ENCODE assay signal across 18 cellular contexts in the genomic region with DNA sequence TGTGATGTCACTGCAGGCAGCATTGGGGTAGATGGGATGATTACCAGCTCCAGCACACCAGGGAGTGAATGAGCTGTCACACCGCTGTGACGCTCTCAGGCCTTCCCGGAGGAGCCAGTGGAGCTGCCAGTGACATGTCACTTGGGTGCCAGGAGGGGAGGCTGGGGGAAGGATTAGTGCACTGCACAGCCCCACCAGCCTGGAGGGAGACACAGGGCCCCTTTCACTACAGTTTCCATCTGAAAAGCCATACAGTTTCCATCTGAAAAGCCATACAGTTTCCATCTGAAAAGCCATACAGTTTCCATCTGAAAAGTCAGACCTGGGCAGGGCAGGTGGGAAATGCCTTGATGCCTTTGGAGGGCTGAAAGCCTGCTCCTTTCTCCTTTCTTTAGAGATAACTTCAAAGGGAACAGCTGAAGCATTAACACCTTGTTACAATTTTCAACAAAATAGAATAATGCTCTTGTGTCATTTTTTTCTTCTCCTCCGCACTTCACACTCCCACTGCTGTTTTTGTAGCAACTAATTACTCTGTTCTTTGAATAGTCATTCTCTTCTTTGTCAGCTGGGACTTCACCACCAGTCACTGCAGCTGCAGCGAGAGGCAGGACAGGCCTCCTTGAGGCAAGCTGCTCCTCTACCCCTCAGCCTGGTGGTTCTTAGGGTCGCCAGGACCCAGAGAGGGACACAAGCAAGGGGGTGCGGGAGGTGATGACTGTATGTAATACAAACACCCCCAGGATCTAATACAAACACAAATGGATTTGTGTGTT.
DNase-seq lines count a peak whose midpoint lies in the region; ATAC-seq and TF ChIP-seq lines count a peak whose summit lies in the region.
"Had no signal": no experiment of that assay in that cellular context is flagged by ENCODE, and none has a peak within 500 bp of the region (broad histone marks: within the 10 kb centered on the region; RNA-seq: fewer than 3 reads in every experiment).

No MANE protein-coding gene starts in this region.

- H3K79me1 ChIP-seq in H9 (ENCODE audit: insufficient read depth, low read depth, low read length, poor library complexity, severe bottlenecking): no peaks in the 10 kb centered on the region

- no peak overlapping the region for H3K14ac ChIP-seq in H9 (ENCODE audit: insufficient read depth, low read length)

- H3K9me3 Mint-ChIP-seq in H9: peaks cover 17 to 20% of the 10 kb centered on the region in 2 experiments
- peaks cover 2% of the 10 kb centered on the region for H3K9me3 Mint-ChIP-seq in activated naive CD8-positive, alpha-beta T cell treated with anti-CD3 and anti-CD28 coated beads for 36 hours
- peaks cover 2 to 3% of the 10 kb centered on the region in 2 donors for H3K9me3 Mint-ChIP-seq in stimulated activated naive B cell treated with anti-CD40 and anti-IgM and Interleukin-4, amounts not matched to agents 10 μg/mL and 1 μg/mL and 100 μg/mL, for 72 hours
- no peaks in the 10 kb centered on the region for H3K9me3 Mint-ChIP-seq in stimulated activated memory B cell treated with anti-CD40 and anti-IgM and Interleukin-4, amounts not matched to agents 10 μg/mL and 1 μg/mL and 100 μg/mL, for 72 hours
- H3K9me3 Mint-ChIP-seq: activated T-helper 17 cell treated with anti-CD3 and anti-CD28 coated beads, Interleukin-2, amount 50 U/mL, for 72 hours; memory B cell had no signal

- no peak overlapping the region for H3K4ac ChIP-seq in H9 (ENCODE audit: low read depth, low read length)

- H3T11ph ChIP-seq in H9 (ENCODE audit: low read length): no peak overlapping the region

- TF ChIP-seq CTCF in H9 (conservative IDR thresholded peaks at IDR 0.05) (no peak), esophagus muscularis mucosa (IDR thresholded peaks at IDR 0.05) (no peak)

- H4K91ac ChIP-seq in H9 (ENCODE audit: insufficient read length, low read depth, low read length): no peak overlapping the region

- peak overlapping the region in 1 of 2 experiments; percentile 3; a peak in 1 of 5 replicates for H3K4me3 Mint-ChIP-seq in H9
- no peak overlapping the region for H3K4me3 Mint-ChIP-seq in activated naive CD8-positive, alpha-beta T cell treated with anti-CD3 and anti-CD28 coated beads for 36 hours
- no peak overlapping the region for H3K4me3 Mint-ChIP-seq in stimulated activated naive B cell treated with anti-CD40 and anti-IgM and Interleukin-4, amounts not matched to agents 10 μg/mL and 1 μg/mL and 100 μg/mL, for 72 hours
- no peak overlapping the region for H3K4me3 Mint-ChIP-seq in stimulated activated memory B cell treated with anti-CD40 and anti-IgM and Interleukin-4, amounts not matched to agents 10 μg/mL and 1 μg/mL and 100 μg/mL, for 72 hours
- H3K4me3 Mint-ChIP-seq: activated T-helper 17 cell treated with anti-CD3 and anti-CD28 coated beads, Interleukin-2, amount 50 U/mL, for 72 hours; memory B cell; naive B cell had no signal

- H3K27me3 Mint-ChIP-seq in H9 (ENCODE audit: low read depth): peaks cover 6% of the 10 kb centered on the region
- no peaks in the 10 kb centered on the region for H3K27me3 Mint-ChIP-seq in activated naive CD8-positive, alpha-beta T cell treated with anti-CD3 and anti-CD28 coated beads for 36 hours
- no peaks in the 10 kb centered on the region for H3K27me3 Mint-ChIP-seq in stimulated activated naive B cell treated with anti-CD40 and anti-IgM and Interleukin-4, amounts not matched to agents 10 μg/mL and 1 μg/mL and 100 μg/mL, for 72 hours
- no peaks in the 10 kb centered on the region for H3K27me3 Mint-ChIP-seq in stimulated activated memory B cell treated with anti-CD40 and anti-IgM and Interleukin-4, amounts not matched to agents 10 μg/mL and 1 μg/mL and 100 μg/mL, for 72 hours
- H3K27me3 Mint-ChIP-seq: activated T-helper 17 cell treated with anti-CD3 and anti-CD28 coated beads, Interleukin-2, amount 50 U/mL, for 72 hours; memory B cell; naive B cell had no signal

- H4K5ac ChIP-seq in H9 (ENCODE audit: insufficient read length, low read depth, low read length): no peak overlapping the region

- no peak overlapping the region for H2BK120ac ChIP-seq in H9 (ENCODE audit: low read depth, low read length, poor library complexity, severe bottlenecking)

- H3K27ac ChIP-seq in H9 (ENCODE audit: insufficient read length, low read depth, low read length) (peak overlapping the region; percentile 79), iPS DF 6.9 (ENCODE audit: low read length) (no peak overlapping the region), esophagus muscularis mucosa (replicated peaks in 1 of 4) (no peak overlapping the region)
- H3K27ac ChIP-seq: parathyroid adenoma, tibial nerve had no signal

- no peak overlapping the region for H3K56ac ChIP-seq in H9 (ENCODE audit: insufficient read length, low read depth, low read length)

- H3K9me3 ChIP-seq in H9 (ENCODE audit: control insufficient read depth, low read depth, low read length): no peaks in the 10 kb centered on the region
- no peaks in the 10 kb centered on the region for H3K9me3 ChIP-seq in iPS DF 6.9 (ENCODE audit: control insufficient read depth, insufficient read depth, low read length)
- no peaks in the 10 kb centered on the region for H3K9me3 ChIP-seq in esophagus muscularis mucosa

- no peak overlapping the region for H4K8ac ChIP-seq in H9 (replicated peaks; ENCODE audit: insufficient read length, low read depth, low read length)

- intact Hi-C loops in esophagus muscularis mucosa (cut with DNase I): no loop called here

- peaks cover 7% of the 10 kb centered on the region; the same call in 1 of the 2 replicates for H3K36me3 ChIP-seq in iPS DF 6.9 (ENCODE audit: control insufficient read depth, insufficient read depth, low read length)
- peaks cover 7 to 35% (median 10%) of the 10 kb centered on the region in 4 donors for H3K36me3 ChIP-seq in esophagus muscularis mucosa

- TF ChIP-seq EP300 in esophagus muscularis mucosa (IDR thresholded peaks at IDR 0.05): no peak

- no peak overlapping the region for H2BK5ac ChIP-seq in H9 (ENCODE audit: insufficient read length, low read length)

- no peak overlapping the region for H3K9ac ChIP-seq in H9 (ENCODE audit: extremely low read depth, insufficient read length, low read length)
- H3K9ac ChIP-seq: parathyroid adenoma had no signal

- WGBS in H9 (ENCODE audit: extremely low coverage, insufficient read length, low lambda C conversion rate): no CpG with 5 or more reads among the region's 7 CpGs
- no CpG with 5 or more reads among the region's 7 CpGs for WGBS in iPS DF 6.9 (ENCODE audit: insufficient coverage, insufficient read length)
- 91% methylated on average over 7 of the region's 7 CpGs for WGBS in esophagus muscularis mucosa

- H3K27ac Mint-ChIP-seq in H9: peak overlapping the region; percentile 49 to 97 (median 74); a peak in 6 of 7 replicates
- peak overlapping the region; percentile 37 for H3K27ac Mint-ChIP-seq in activated naive CD8-positive, alpha-beta T cell treated with anti-CD3 and anti-CD28 coated beads for 36 hours
- peak overlapping the region; percentile 65 for H3K27ac Mint-ChIP-seq in stimulated activated naive B cell treated with anti-CD40 and anti-IgM and Interleukin-4, amounts not matched to agents 10 μg/mL and 1 μg/mL and 100 μg/mL, for 72 hours
- H3K27ac Mint-ChIP-seq in stimulated activated memory B cell treated with anti-CD40 and anti-IgM and Interleukin-4, amounts not matched to agents 10 μg/mL and 1 μg/mL and 100 μg/mL, for 72 hours: no peak overlapping the region
- H3K27ac Mint-ChIP-seq: activated T-helper 17 cell treated with anti-CD3 and anti-CD28 coated beads, Interleukin-2, amount 50 U/mL, for 72 hours; memory B cell had no signal

- H3K4me3 ChIP-seq in iPS DF 6.9 (ENCODE audit: low read length) (no peak overlapping the region), esophagus muscularis mucosa (no peak overlapping the region)
- H3K4me3 ChIP-seq: tibial nerve had no signal

- H3K36me3 Mint-ChIP-seq in H9 (ENCODE audit: insufficient read depth in 1 of 3, low read depth in 3 of 3): peaks cover 50 to 72% (median 63%) of the 10 kb centered on the region in 3 experiments
- H3K36me3 Mint-ChIP-seq in activated naive CD8-positive, alpha-beta T cell treated with anti-CD3 and anti-CD28 coated beads for 36 hours: peaks cover 71% of the 10 kb centered on the region
- H3K36me3 Mint-ChIP-seq in stimulated activated naive B cell treated with anti-CD40 and anti-IgM and Interleukin-4, amounts not matched to agents 10 μg/mL and 1 μg/mL and 100 μg/mL, for 72 hours: peaks cover 67 to 78% of the 10 kb centered on the region in 2 donors
- peaks cover 88% of the 10 kb centered on the region for H3K36me3 Mint-ChIP-seq in stimulated activated memory B cell treated with anti-CD40 and anti-IgM and Interleukin-4, amounts not matched to agents 10 μg/mL and 1 μg/mL and 100 μg/mL, for 72 hours

- DNase-seq in H9 (peak; percentile 77), iPS DF 6.9 (ENCODE audit: low read depth, low spot score) (peak; percentile 52), NCI-H82 treated with DMSO at 0.1 percent for 48 hours (lab: John Stamatoyannopoulos, UW; ENCODE audit: unreplicated experiment) (no peak), esophagus muscularis mucosa (ENCODE audit: extremely low spot score) (no peak)
- DNase-seq in activated naive CD8-positive, alpha-beta T cell treated with anti-CD3 and anti-CD28 coated beads for 36 hours: no peak
- DNase-seq in stimulated activated naive B cell treated with anti-CD40 and anti-IgM and Interleukin-4, amounts not matched to agents 10 μg/mL and 1 μg/mL and 100 μg/mL, for 72 hours: no peak
- DNase-seq: activated CD4-positive, alpha-beta T cell treated with anti-CD3 and anti-CD28 coated beads for 4 hours; DMS79; left cardiac atrium; naive B cell; NCI-H1417 treated with DMSO at 0.1 percent for 48 hours; NCI-H526 had no signal

- no peaks in the 10 kb centered on the region for H3K79me2 ChIP-seq in H9 (ENCODE audit: insufficient read depth, low read length)
- H3K79me2 ChIP-seq: parathyroid adenoma had no signal

- H3K4me1 ChIP-seq in H9 (ENCODE audit: insufficient read depth, low read length) (no peaks in the 10 kb centered on the region), iPS DF 6.9 (ENCODE audit: control insufficient read depth, insufficient read depth, low read length) (no peaks in the 10 kb centered on the region; the same call in 1 of the 2 replicates), esophagus muscularis mucosa (no peaks in the 10 kb centered on the region)
- H3K4me1 ChIP-seq: parathyroid adenoma, tibial nerve had no signal

- no peaks in the 10 kb centered on the region for H3K23me2 ChIP-seq in H9 (ENCODE audit: insufficient read length, low read depth, low read length, poor library complexity, severe bottlenecking)

- H3K4me2 ChIP-seq in H9 (ENCODE audit: insufficient read depth, insufficient read length, low read length): no peak overlapping the region

- H2BK12ac ChIP-seq in H9 (ENCODE audit: insufficient read length, low read depth, low read length): no peak overlapping the region

- H2AK5ac ChIP-seq in H9 (ENCODE audit: insufficient read length, low read length): no peak overlapping the region

- H2AFZ ChIP-seq in H9 (ENCODE audit: low read length): no peak overlapping the region
- H2AFZ ChIP-seq: parathyroid adenoma had no signal

- H3K27me3 ChIP-seq in H9 (ENCODE audit: insufficient read depth, low read length): no peaks in the 10 kb centered on the region
- H3K27me3 ChIP-seq in iPS DF 6.9 (ENCODE audit: control insufficient read depth, insufficient read depth, low read length): no peaks in the 10 kb centered on the region
- no peaks in the 10 kb centered on the region for H3K27me3 ChIP-seq in esophagus muscularis mucosa
- H3K27me3 ChIP-seq: tibial nerve had no signal

- no peak for TF ChIP-seq POLR2A in esophagus muscularis mucosa (IDR thresholded peaks at IDR 0.05; ENCODE audit: low read depth)

- no peak for ATAC-seq in stimulated activated naive B cell treated with anti-CD40 and anti-IgM and Interleukin-4, amounts not matched to agents 10 μg/mL and 1 μg/mL and 100 μg/mL, for 72 hours (replicated peaks)
- no peak for ATAC-seq in stimulated activated memory B cell treated with anti-CD40 and anti-IgM and Interleukin-4, amounts not matched to agents 10 μg/mL and 1 μg/mL and 100 μg/mL, for 72 hours
- ATAC-seq: activated T-helper 17 cell treated with anti-CD3 and anti-CD28 coated beads, Interleukin-2, amount 50 U/mL, for 72 hours; left cardiac atrium; sciatic nerve had no signal

- peaks cover 20 to 22% of the 10 kb centered on the region in 2 experiments for H3K4me1 Mint-ChIP-seq in H9
- peaks cover 14% of the 10 kb centered on the region for H3K4me1 Mint-ChIP-seq in activated naive CD8-positive, alpha-beta T cell treated with anti-CD3 and anti-CD28 coated beads for 36 hours
- H3K4me1 Mint-ChIP-seq in stimulated activated naive B cell treated with anti-CD40 and anti-IgM and Interleukin-4, amounts not matched to agents 10 μg/mL and 1 μg/mL and 100 μg/mL, for 72 hours: peaks cover 6 to 11% of the 10 kb centered on the region in 2 donors
- no peaks in the 10 kb centered on the region for H3K4me1 Mint-ChIP-seq in stimulated activated memory B cell treated with anti-CD40 and anti-IgM and Interleukin-4, amounts not matched to agents 10 μg/mL and 1 μg/mL and 100 μg/mL, for 72 hours
- H3K4me1 Mint-ChIP-seq: activated T-helper 17 cell treated with anti-CD3 and anti-CD28 coated beads, Interleukin-2, amount 50 U/mL, for 72 hours had no signal

- H4K20me1 ChIP-seq in H9 (ENCODE audit: control insufficient read depth, insufficient read depth, insufficient read length): no peaks in the 10 kb centered on the region

- no peak overlapping the region for H2BK20ac ChIP-seq in H9 (ENCODE audit: low read depth, low read length, poor library complexity, severe bottlenecking)

- no peak overlapping the region for H3K23ac ChIP-seq in H9 (ENCODE audit: insufficient read length, low read depth, low read length)

- H3K18ac ChIP-seq in H9 (ENCODE audit: insufficient read length, low read depth, low read length): no peak overlapping the region

- no peak overlapping the region for H2BK15ac ChIP-seq in H9 (ENCODE audit: low read depth, low read length)

Comparison
In these comparisons a context has a peak if more than half of its experiments do, and no peak if none do; other contexts are left out.
1. DNase-seq: peak in H9 (single experiment) and iPS DF 6.9 (single experiment); none in activated naive CD8-positive, alpha-beta T cell treated with anti-CD3 and anti-CD28 coated beads for 36 hours (single experiment), stimulated activated naive B cell treated with anti-CD40 and anti-IgM and Interleukin-4, amounts not matched to agents 10 μg/mL and 1 μg/mL and 100 μg/mL, for 72 hours (single experiment), NCI-H82 treated with DMSO at 0.1 percent for 48 hours (single experiment) and esophagus muscularis mucosa (single experiment).